In genomic region chr6:16334671-16335070, GRCh38 we compare ENCODE assay signal across 10 cellular contexts.
DNase-seq lines count a peak whose midpoint lies in the region; ATAC-seq, FAIRE-seq and TF ChIP-seq lines count a peak whose summit lies in the region.
"Had no signal": no experiment of that assay in that cellular context is flagged by ENCODE, and none has a peak within 500 bp of the region (broad histone marks: within the 10 kb centered on the region; RNA-seq: fewer than 3 reads in every experiment).

No MANE protein-coding gene starts in this region.

- peak; percentile 19 to 53 for DNase-seq in A549 (ENCODE audit: low read depth in 1 of 2, low spot score in 1 of 2)
- peak; percentile 49 for DNase-seq in KBM-7
- DNase-seq in breast epithelium (ENCODE audit: low spot score in 2 of 2): peak in 1 of 2 donors; percentile 44
- no peak for DNase-seq in HepG2 (ENCODE audit: low spot score)
- no peak for DNase-seq in NCI-H1105 (lab: John Stamatoyannopoulos, UW)
- no peak for DNase-seq in SKM-1 (lab: John Stamatoyannopoulos, UW; ENCODE audit: unreplicated experiment)
- DNase-seq: NCI-H446; stimulated activated naive CD8-positive, alpha-beta T cell treated with anti-CD3 and anti-CD28 coated beads, Interleukin-15, amount 100 ng/mL, for 72 hours had no signal

- in situ Hi-C loops in KBM-7 (cut with MboI; ENCODE audit: low pct_unique_long_range_greater_than_20kb, low sequenced_read_pairs) (loop anchor here (25.0 kb wide), 1 partner anchor 428 kb away; the partner anchor contains the start of gene ATXN1), HepG2 (cut with HindIII; ENCODE audit: extremely low pct_ligation_motif_present, low pct_unique_long_range_greater_than_20kb) (loop anchor here (5.0 to 25.0 kb wide), 2 partner anchors 428 to 628 kb away; partner anchors contain the start of gene ATXN1)

- TF ChIP-seq EP300 in A549 (IDR thresholded peaks at IDR 0.05) (no peak), HepG2 (IDR thresholded peaks at IDR 0.05; ENCODE audit: low read depth in 2 of 2, low read length in 2 of 2) (no peak), HepG2 (CRISPR knock-in tag; IDR thresholded peaks at IDR 0.05; ENCODE audit: borderline replicate concordance) (no peak)

- H4K20me1 ChIP-seq in HepG2 (ENCODE audit: insufficient read depth, low read length): peaks cover 7% of the 10 kb centered on the region; the same call in 1 of the 2 replicates

- H2AFZ ChIP-seq in HepG2 (ENCODE audit: low read length): no peak overlapping the region

- no peaks in the 10 kb centered on the region for H3K9me3 ChIP-seq in A549
- H3K9me3 ChIP-seq in breast epithelium: no peaks in the 10 kb centered on the region
- H3K9me3 ChIP-seq in HepG2 (ENCODE audit: low read length): no peaks in the 10 kb centered on the region

- TF ChIP-seq CTCF in A549 (IDR thresholded peaks at IDR 0.05) (no peak), breast epithelium (IDR thresholded peaks at IDR 0.05) (no peak), HepG2 (CRISPR knock-in tag; IDR thresholded peaks at IDR 0.05) (no peak)

- no peak overlapping the region for H3K9ac ChIP-seq in HepG2 (ENCODE audit: insufficient read depth, low read depth, low read length)

- intact Hi-C loops in breast epithelium (cut with DNase I; ENCODE audit: low total_unique reads) (no loop called here), HepG2 (cut with micrococcal nuclease; ENCODE audit: unreplicated experiment) (loop anchor here (5.0 to 10.0 kb wide), 2 partner anchors 160 to 633 kb away; no protein-coding TSS in a partner anchor)

- no peaks in the 10 kb centered on the region for H3K79me2 ChIP-seq in HepG2 (ENCODE audit: insufficient read depth, low read length)

- no peak overlapping the region for H3K4me3 ChIP-seq in A549
- H3K4me3 ChIP-seq in breast epithelium: no peak overlapping the region
- no peak overlapping the region for H3K4me3 ChIP-seq in HepG2 (replicated peaks in 1 of 3; ENCODE audit: insufficient read depth in 1 of 3, low read depth in 2 of 3, low read length in 3 of 3)

- H3K4me1 ChIP-seq in A549: peaks cover 60% of the 10 kb centered on the region
- peaks cover 4 to 21% of the 10 kb centered on the region in 2 donors for H3K4me1 ChIP-seq in breast epithelium
- peaks cover 7% of the 10 kb centered on the region for H3K4me1 ChIP-seq in HepG2 (ENCODE audit: insufficient read depth, low read length)

- ATAC-seq in A549 (peak; percentile 52 to 60; a peak in 3 of 6 replicates), HepG2 (no peak), HG02970 (IDR thresholded peaks at IDR 0.05; ENCODE audit: low FRiP score, unreplicated experiment) (no peak), HG02885 (IDR thresholded peaks at IDR 0.05; ENCODE audit: poor library complexity, unreplicated experiment) (no peak)
- ATAC-seq: stimulated activated naive CD8-positive, alpha-beta T cell treated with anti-CD3 and anti-CD28 coated beads, Interleukin-15, amount 100 ng/mL, for 72 hours had no signal

- no peak for FAIRE-seq in A549 (lab: Jason Lieb, UNC)
- FAIRE-seq in HepG2 (lab: Jason Lieb, UNC): no peak

- H3K36me3 ChIP-seq in breast epithelium (no peaks in the 10 kb centered on the region), HepG2 (replicated peaks in 1 of 2; ENCODE audit: control insufficient read depth in 1 of 2, insufficient read depth in 2 of 2, low read length in 2 of 2) (peaks cover 0 to 2% of the 10 kb centered on the region in 2 experiments; a peak in 1 of 5 replicates)

- CTCF ChIA-PET in A549 (lab: Yijun Ruan, JAX): interaction anchor here (0.7 to 6.4 kb wide), 4 partner anchors 11 to 428 kb away, joined by 3 to 46 read pairs (median 11); no protein-coding TSS in a partner anchor
- CTCF ChIA-PET in HepG2 (lab: Yijun Ruan, JAX; ENCODE audit: low intra/inter-chr PET ratio, low total read pairs): no interaction called here

- no TSS peak for BruUV-seq in HepG2 (replicated peaks; lab: Mats Ljungman, UMichigan)

- TF ChIP-seq POLR2A in A549 (IDR thresholded peaks at IDR 0.05; ENCODE audit: low read length) (no peak), breast epithelium (IDR thresholded peaks at IDR 0.05) (no peak), HepG2 (IDR thresholded peaks at IDR 0.05; ENCODE audit: insufficient read depth in 1 of 2, low read depth in 2 of 2, low read length in 2 of 2) (no peak)

- WGBS in A549 (ENCODE audit: missing lambda C conversion rate): 15% methylated on average over 3 of the region's 3 CpGs
- 83% methylated on average over 3 of the region's 3 CpGs for WGBS in HepG2 (ENCODE audit: low lambda C conversion rate)

- peak overlapping the region; percentile 38 to 76; a peak in 5 of 6 replicates for H3K27ac ChIP-seq in A549
- H3K27ac ChIP-seq in breast epithelium: peak overlapping the region; percentile 5 to 68
- H3K27ac ChIP-seq in HepG2 (ENCODE audit: extremely low read length, insufficient read depth, low read length): no peak overlapping the region

- H3K4me2 ChIP-seq in A549 (peak overlapping the region; percentile 34), HepG2 (ENCODE audit: low read depth, low read length) (no peak overlapping the region)

- H3K27me3 ChIP-seq in breast epithelium (no peaks in the 10 kb centered on the region), HepG2 (ENCODE audit: control insufficient read depth in 1 of 2, insufficient read depth in 2 of 2, low read length in 2 of 2) (no peaks in the 10 kb centered on the region)

- POLR2A ChIA-PET in A549 (lab: Yijun Ruan, JAX): no interaction called here
- POLR2A ChIA-PET in HepG2 (lab: Yijun Ruan, JAX): no interaction called here

- no peak for TF ChIP-seq RAD21 in A549 (conservative IDR thresholded peaks at IDR 0.05 in 1 of 2, IDR thresholded peaks at IDR 0.05 in 1 of 2)
- no peak for TF ChIP-seq RAD21 in HepG2 (CRISPR knock-in tag; IDR thresholded peaks at IDR 0.05)

TF ChIP-seq in A549, 52 proteins besides CTCF, POLR2A, EP300 and RAD21:
- peak; percentile 78 for TF ChIP-seq MAX (IDR thresholded peaks at IDR 0.05)
- TF ChIP-seq HES2 (IDR thresholded peaks at IDR 0.05): no peak
- peak; percentile 45 for TF ChIP-seq JUNB (IDR thresholded peaks at IDR 0.05)
- TF ChIP-seq EHMT2 (IDR thresholded peaks at IDR 0.05; ENCODE audit: low read depth): no peak
- TF ChIP-seq FOSL2 (IDR thresholded peaks at IDR 0.05): no peak
- peak; percentile 33; the same call in 1 of the 2 replicates for TF ChIP-seq FOSL2 (CRISPR knock-in tag; IDR thresholded peaks at IDR 0.05)
- TF ChIP-seq CEBPB (IDR thresholded peaks at IDR 0.05): peak; percentile 93 to 98
- no peak for TF ChIP-seq CHD4 (IDR thresholded peaks at IDR 0.05; ENCODE audit: borderline replicate concordance)

TF ChIP-seq in HepG2, 621 proteins besides CTCF, POLR2A, EP300 and RAD21 (continues in another document):
- TF ChIP-seq, protein P1, sequence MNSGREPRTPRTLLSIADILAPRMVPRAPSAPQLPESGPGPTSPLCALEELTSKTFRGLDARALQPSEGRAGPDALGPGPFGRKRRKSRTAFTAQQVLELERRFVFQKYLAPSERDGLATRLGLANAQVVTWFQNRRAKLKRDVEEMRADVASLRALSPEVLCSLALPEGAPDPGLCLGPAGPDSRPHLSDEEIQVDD (CRISPR knock-in tag; IDR thresholded peaks at IDR 0.05; ENCODE audit: borderline replicate concordance): no peak
- no peak for TF ChIP-seq HES4 (CRISPR knock-in tag; IDR thresholded peaks at IDR 0.05; ENCODE audit: borderline replicate concordance)
- TF ChIP-seq ZNF484 (CRISPR knock-in tag; IDR thresholded peaks at IDR 0.05; ENCODE audit: borderline replicate concordance, low read depth): no peak
- no peak for TF ChIP-seq ZKSCAN1 (IDR thresholded peaks at IDR 0.05; ENCODE audit: low read length)
- no peak for TF ChIP-seq FOXK1 (CRISPR knock-in tag; IDR thresholded peaks at IDR 0.05; ENCODE audit: borderline replicate concordance, low read depth)
- TF ChIP-seq SALL2 (CRISPR knock-in tag; IDR thresholded peaks at IDR 0.05): no peak
- TF ChIP-seq ZNF562 (CRISPR knock-in tag; IDR thresholded peaks at IDR 0.05; ENCODE audit: borderline replicate concordance): no peak
- no peak for TF ChIP-seq SPEN (CRISPR knock-in tag; IDR thresholded peaks at IDR 0.05; ENCODE audit: low read depth)

Comparison
In these comparisons a context has a peak if more than half of its experiments do, and no peak if none do; other contexts are left out.
1. ATAC-seq: peak in A549 (2 of 2); none in HepG2 (single experiment), HG02970 (single experiment) and HG02885 (single experiment).
2. DNase-seq: peak in A549 (2 of 2) and KBM-7 (single experiment); none in HepG2 (single experiment), NCI-H1105 (single experiment) and SKM-1 (single experiment).
3. Of the 38 proteins assayed by ChIP-seq in both HepG2 and A549: peak only in HepG2: none; only in A549: JUNB and MAX; in both: CEBPB; in neither: 34; mixed calls (peak in some experiments, not most) for 1.